In genomic region chr21:33268736-33269441, GRCh38 we compare ENCODE assay signal across 9 cellular contexts. TPM values are rescaled to one million over a fixed set of nuclear protein-coding genes. Genes with fewer than 3 reads are reported as not detected.
DNase-seq lines count a peak whose midpoint lies in the region; ATAC-seq and TF ChIP-seq lines count a peak whose summit lies in the region.
"Had no signal": no experiment of that assay in that cellular context is flagged by ENCODE, and none has a peak within 500 bp of the region (broad histone marks: within the 10 kb centered on the region; RNA-seq: fewer than 3 reads in every experiment).

No MANE protein-coding gene starts in this region.

- no peak overlapping the region for H3K4me3 ChIP-seq in mucosa of descending colon
- H3K4me3 ChIP-seq in left ventricle myocardium inferior = no peak overlapping the region
- H3K4me3 ChIP-seq: SK-N-MC had no signal

- H3K4me3 Mint-ChIP-seq in activated T-cell treated with anti-CD3 and anti-CD28 coated beads, Interleukin-2, amount 50 U/mL, for 24 hours = peak overlapping the region; percentile 89

- no peak for TF ChIP-seq CTCF in mucosa of descending colon (IDR thresholded peaks at IDR 0.05)
- no peak for TF ChIP-seq CTCF in left ventricle myocardium inferior (IDR thresholded peaks at IDR 0.05; ENCODE audit: borderline replicate concordance)

- no peak overlapping the region for H3K27ac ChIP-seq in left ventricle myocardium inferior (replicated peaks)
- H3K27ac ChIP-seq: SK-N-MC had no signal

- ATAC-seq in GM18520 (IDR thresholded peaks at IDR 0.05; ENCODE audit: unreplicated experiment) = peak; percentile 63
- peak; percentile 61 for ATAC-seq in HG02759 (IDR thresholded peaks at IDR 0.05; ENCODE audit: unreplicated experiment)
- ATAC-seq in mucosa of descending colon = peak; percentile 79

- no peaks in the 10 kb centered on the region for H3K27me3 Mint-ChIP-seq in activated T-cell treated with anti-CD3 and anti-CD28 coated beads, Interleukin-2, amount 50 U/mL, for 24 hours

- H3K27me3 ChIP-seq in left ventricle myocardium inferior (ENCODE audit: low read depth) = no peaks in the 10 kb centered on the region

- H3K36me3 Mint-ChIP-seq in activated T-cell treated with anti-CD3 and anti-CD28 coated beads, Interleukin-2, amount 50 U/mL, for 24 hours (ENCODE audit: low read depth) = peaks cover 78% of the 10 kb centered on the region

- peaks cover 26% of the 10 kb centered on the region for H3K4me1 ChIP-seq in mucosa of descending colon (ENCODE audit: low read depth)
- peaks cover 31% of the 10 kb centered on the region for H3K4me1 ChIP-seq in left ventricle myocardium inferior

- H3K27ac Mint-ChIP-seq in activated T-cell treated with anti-CD3 and anti-CD28 coated beads, Interleukin-2, amount 50 U/mL, for 24 hours = peak overlapping the region; percentile 96

- H3K4me1 Mint-ChIP-seq in activated T-cell treated with anti-CD3 and anti-CD28 coated beads, Interleukin-2, amount 50 U/mL, for 24 hours (ENCODE audit: low read depth) = peaks cover 63% of the 10 kb centered on the region

- intact Hi-C loops in mucosa of descending colon (cut with DNase I, micrococcal nuclease) (no loop called here), left ventricle myocardium inferior (cut with micrococcal nuclease) (no loop called here)

- no peaks in the 10 kb centered on the region for H3K36me3 ChIP-seq in mucosa of descending colon (ENCODE audit: low read depth)
- peaks cover 26% of the 10 kb centered on the region for H3K36me3 ChIP-seq in left ventricle myocardium inferior

- H3K9me3 Mint-ChIP-seq in activated T-cell treated with anti-CD3 and anti-CD28 coated beads, Interleukin-2, amount 50 U/mL, for 24 hours = no peaks in the 10 kb centered on the region

- H3K9me3 ChIP-seq in mucosa of descending colon (no peaks in the 10 kb centered on the region), left ventricle myocardium inferior (replicated peaks) (no peaks in the 10 kb centered on the region)

- DNase-seq in NCI-H2081 (lab: John Stamatoyannopoulos, UW) (peak; percentile 69 to 89), mucosa of descending colon (peak; percentile 96 to 99 (median 96)), left ventricle myocardium inferior (no peak), AG08395 (ENCODE audit: low spot score) (no peak), islet precursor cell (no peak)
- DNase-seq in activated T-cell treated with anti-CD3 and anti-CD28 coated beads, Interleukin-2, amount 50 U/mL, for 24 hours = peak; percentile 60

RNA-seq across cellular contexts. Expression of gene IL10RB, which starts 2.7 kb away (rescaled TPM):
- total RNA-seq in mucosa of descending colon (100 to 1,000 TPM in 1 of 3 donors, 10 to 100 TPM in 2; 45.3 to 100 (median 77.0) TPM), left ventricle myocardium inferior (6.8 TPM)

RNA-seq across cellular contexts. Expression of gene IFNAR2, which starts 39.2 kb away (rescaled TPM):
- total RNA-seq in mucosa of descending colon (10 to 100 TPM; 11.9 to 20.5 (median 18.2) TPM), left ventricle myocardium inferior (9.0 TPM)

RNA-seq across cellular contexts. Expression of gene IFNAR1, which starts 55.9 kb away (rescaled TPM):
- total RNA-seq in mucosa of descending colon = 10 to 100 TPM; 41.9 to 49.5 (median 43.3) TPM
- total RNA-seq in left ventricle myocardium inferior = 24.4 TPM

Comparison
In these comparisons a context has a peak if more than half of its experiments do, and no peak if none do; other contexts are left out.
1. DNase-seq: peak in NCI-H2081 (2 of 2), activated T-cell treated with anti-CD3 and anti-CD28 coated beads, Interleukin-2, amount 50 U/mL, for 24 hours (single experiment) and mucosa of descending colon (3 of 3); none in left ventricle myocardium inferior (single experiment), AG08395 (single experiment) and islet precursor cell (single experiment).
2. Peak in every context shown above with its lines, with median percentiles within 50 percentile points of each other: ATAC-seq.